Comparison of ENCODE assay signal across 1 cellular context in the genomic region with DNA sequence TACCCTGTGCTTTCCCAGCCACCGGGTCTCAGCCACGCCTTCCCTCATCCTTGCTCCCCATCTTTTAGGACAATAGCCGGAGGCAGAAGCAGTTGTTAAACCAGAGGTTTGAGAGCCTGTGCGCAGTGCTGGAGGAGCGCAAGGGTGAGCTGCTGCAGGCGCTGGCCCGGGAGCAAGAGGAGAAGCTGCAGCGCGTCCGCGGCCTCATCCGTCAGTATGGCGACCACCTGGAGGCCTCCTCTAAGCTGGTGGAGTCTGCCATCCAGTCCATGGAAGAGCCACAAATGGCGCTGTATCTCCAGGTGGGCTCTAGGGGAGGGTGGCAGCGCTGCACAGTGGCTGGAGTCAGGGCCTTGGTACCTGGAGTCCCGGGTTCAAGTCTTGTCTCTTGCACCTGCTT.
TF ChIP-seq lines count a peak whose summit lies in the region.

No MANE protein-coding gene starts in this region.

TF ChIP-seq in H1, 55 proteins besides CTCF, POLR2A, EP300 and RAD21:
- TF ChIP-seq SIX5 (IDR thresholded peaks at IDR 0.05; ENCODE audit: low read depth, low read length) = no peak
- no peak for TF ChIP-seq KDM5A (IDR thresholded peaks at IDR 0.05; ENCODE audit: low read length)
- TF ChIP-seq TCF12 (IDR thresholded peaks at IDR 0.05; ENCODE audit: low read depth, low read length) = no peak
- no peak for TF ChIP-seq HDAC6 (IDR thresholded peaks at IDR 0.05; ENCODE audit: low read depth, low read length)
